ENCODE assay signal across 23 cellular contexts in genomic region chr7:91999631-92000571, GRCh38.
"Had no signal": no experiment of that assay in that cellular context is flagged by ENCODE, and none has a peak within 500 bp of the region (broad histone marks: within the 10 kb centered on the region; RNA-seq: fewer than 3 reads in every experiment).

No MANE protein-coding gene starts in this region.

- H3K27ac ChIP-seq: HL-60, RWPE1, SJSA1, SK-N-MC had no signal

- ATAC-seq: Panc1, PC-3 had no signal

- DNase-seq: Karpas-422, KG1, MG63, NCI-H1092, NCI-H1436, NCI-H187, NCI-H2029, NCI-H2081 treated with DMSO at 0.1 percent for 48 hours, NCI-H2171, NCI-H226, NCI-H446, NCI-H510A, NCI-H524 treated with DMSO at 0.1 percent for 48 hours, NCI-H69, NCI-H774, PC-3, SIG-M5 had no signal

- H3K9me3 ChIP-seq: MG63, SJSA1 had no signal

- H3K4me3 ChIP-seq: MG63, SJSA1, SK-N-MC had no signal

- H3K4me1 ChIP-seq: SJSA1 had no signal

- FAIRE-seq: HTR-8/SVneo had no signal

- H3K27me3 ChIP-seq: MG63, SJSA1 had no signal
